1 cellular context compared by ENCODE assay signal in genomic region chr20:33433875-33434274, GRCh38.
TF ChIP-seq lines count a peak whose summit lies in the region.

No MANE protein-coding gene starts in this region.

TF ChIP-seq in K562, 482 proteins besides CTCF, POLR2A, EP300 and RAD21:
- no peak for TF ChIP-seq ETV5 (CRISPR knock-in tag; IDR thresholded peaks at IDR 0.05; ENCODE audit: low read depth)
- TF ChIP-seq HMGN3 (IDR thresholded peaks at IDR 0.05; ENCODE audit: borderline replicate concordance, extremely low read depth, insufficient read length, low read depth, low read length): no peak
- no peak for TF ChIP-seq ETS2 (tag; IDR thresholded peaks at IDR 0.05; ENCODE audit: borderline replicate concordance, poor library complexity, severe bottlenecking)
- TF ChIP-seq ARNT (IDR thresholded peaks at IDR 0.05): no peak
- no peak for TF ChIP-seq SMAD1 (IDR thresholded peaks at IDR 0.05; ENCODE audit: low read depth, low read length, partially characterized antibody)
- TF ChIP-seq FIP1L1 (IDR thresholded peaks at IDR 0.05; ENCODE audit: low read depth, low read length, poor library complexity, severe bottlenecking): no peak
- TF ChIP-seq RNF2 (IDR thresholded peaks at IDR 0.05): no peak
- no peak for TF ChIP-seq E2F6 (IDR thresholded peaks at IDR 0.05; ENCODE audit: borderline replicate concordance in 1 of 2, extremely low read depth in 1 of 2, insufficient read depth in 1 of 2, insufficient read length in 1 of 2, low read depth in 1 of 2, low read length in 1 of 2, poor library complexity in 1 of 2, severe bottlenecking in 1 of 2)
- no peak for TF ChIP-seq SMARCE1 (IDR thresholded peaks at IDR 0.05)
- no peak for TF ChIP-seq KLF13 (tag; IDR thresholded peaks at IDR 0.05; ENCODE audit: borderline replicate concordance, low read depth)
- no peak for TF ChIP-seq BCOR (IDR thresholded peaks at IDR 0.05)
- TF ChIP-seq MECOM (CRISPR knock-in tag; IDR thresholded peaks at IDR 0.05): no peak
- TF ChIP-seq ZNF23 (CRISPR knock-in tag; IDR thresholded peaks at IDR 0.05): no peak
- no peak for TF ChIP-seq MBD2 (IDR thresholded peaks at IDR 0.05; ENCODE audit: borderline replicate concordance, low read depth)
- TF ChIP-seq, protein P1, sequence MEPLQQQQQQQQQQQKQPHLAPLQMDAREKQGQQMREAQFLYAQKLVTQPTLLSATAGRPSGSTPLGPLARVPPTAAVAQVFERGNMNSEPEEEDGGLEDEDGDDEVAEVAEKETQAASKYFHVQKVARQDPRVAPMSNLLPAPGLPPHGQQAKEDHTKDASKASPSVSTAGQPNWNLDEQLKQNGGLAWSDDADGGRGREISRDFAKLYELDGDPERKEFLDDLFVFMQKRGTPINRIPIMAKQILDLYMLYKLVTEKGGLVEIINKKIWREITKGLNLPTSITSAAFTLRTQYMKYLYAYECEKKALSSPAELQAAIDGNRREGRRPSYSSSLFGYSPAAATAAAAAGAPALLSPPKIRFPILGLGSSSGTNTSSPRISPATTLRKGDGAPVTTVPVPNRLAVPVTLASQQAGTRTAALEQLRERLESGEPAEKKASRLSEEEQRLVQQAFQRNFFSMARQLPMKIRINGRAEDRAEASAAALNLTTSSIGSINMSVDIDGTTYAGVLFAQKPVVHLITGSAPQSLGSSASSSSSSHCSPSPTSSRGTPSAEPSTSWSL (CRISPR knock-in tag; IDR thresholded peaks at IDR 0.05; ENCODE audit: borderline replicate concordance): no peak
- TF ChIP-seq ZNF431 (CRISPR knock-in tag; IDR thresholded peaks at IDR 0.05): no peak
- TF ChIP-seq EZH2 (IDR thresholded peaks at IDR 0.05; ENCODE audit: borderline replicate concordance, low read depth, low read length): no peak
- TF ChIP-seq MTA2 (IDR thresholded peaks at IDR 0.05; ENCODE audit: low read depth): no peak
- TF ChIP-seq ZNF57 (CRISPR knock-in tag; IDR thresholded peaks at IDR 0.05): no peak
- TF ChIP-seq NCOA6 (IDR thresholded peaks at IDR 0.05): no peak
